Comparison of ENCODE assay signal across 35 cellular contexts in genomic region chr17:79218825-79219200, GRCh38.
"Had no signal": no experiment of that assay in that cellular context is flagged by ENCODE, and none has a peak within 500 bp of the region (broad histone marks: within the 10 kb centered on the region; RNA-seq: fewer than 3 reads in every experiment).

No MANE protein-coding gene starts in this region.

- H3K4me1 ChIP-seq: adrenal gland, Peyer's patch had no signal

- H3K27ac Mint-ChIP-seq: activated CD4-positive, alpha-beta T cell treated with anti-CD3 and anti-CD28 coated beads for 36 hours; activated CD4-positive, alpha-beta T cell treated with anti-CD3 and anti-CD28 coated beads, Interleukin-2, amount 10 ng/mL, durations not matched to agents 7 days and 5 days; activated naive CD4-positive, alpha-beta T cell treated with anti-CD3 and anti-CD28 coated beads for 36 hours; activated naive CD4-positive, alpha-beta T cell treated with anti-CD3 and anti-CD28 coated beads, Interleukin-2, amount 50 U/mL, for 72 hours; activated T-helper 1 cell treated with anti-CD3 and anti-CD28 coated beads, Interleukin-12 subunit alpha, Interleukin-12 subunit beta, Interleukin-2, Interleukin-4 antibody, amounts not matched to agents 30 ng/mL and 10 ng/mL and 1 ng/mL, durations not matched to agents 14 hours and 24 hours and 36 hours; T-helper 1 cell treated with Interleukin-12 subunit alpha and Interleukin-12 subunit beta and Interleukin-4 antibody, amounts not matched to agents 30 μg/mL and 1 μg/mL, for 36 hours; T-helper 2 cell treated with Interferon-gamma antibody and Interleukin-4, amounts not matched to agents 5 μg/mL and 100 μg/mL, for 36 hours; WTC11 had no signal

- DNase-seq: activated CD4-positive, alpha-beta T cell treated with anti-CD3 and anti-CD28 coated beads for 36 hours; activated CD4-positive, alpha-beta T cell treated with anti-CD3 and anti-CD28 coated beads, Interleukin-2, amount 10 ng/mL, durations not matched to agents 7 days and 5 days; activated CD4-positive, alpha-beta T cell treated with anti-CD3 and anti-CD28 coated beads, Interleukin-2, amount 50 U/mL, for 48 hours; activated CD8-positive, alpha-beta memory T cell treated with anti-CD3 and anti-CD28 coated beads, Interleukin-2, amount 50 U/mL, for 4 hours; activated gamma-delta T cell treated with Interleukin-2 at 50 U/mL for 16 hours; activated naive CD4-positive, alpha-beta T cell treated with anti-CD3 and anti-CD28 coated beads for 36 hours; activated T-cell treated with anti-CD3 and anti-CD28 coated beads for 4 hours; activated T-cell treated with anti-CD3 and anti-CD28 coated beads, Interleukin-2, amount 50 U/mL, for 4 hours; adrenal gland; caudate nucleus; cerebellar nuclear complex; MM.1S; NCI-H1092 treated with DMSO at 0.1 percent for 48 hours; NCI-H1417; NCI-H1694; NCI-H1930; NCI-H2081 treated with DMSO at 0.1 percent for 48 hours; NCI-H226; NCI-H446 treated with DMSO at 0.1 percent for 48 hours; NCI-H69; NK-92 treated with Interleukin-12 subunit alpha and Interleukin-12 subunit beta, amount 100 ng/mL, for 24 hours; PC-3; Peyer's patch; RPMI8226 had no signal

- H3K36me3 Mint-ChIP-seq: activated naive CD4-positive, alpha-beta T cell treated with anti-CD3 and anti-CD28 coated beads, Interleukin-2, amount 50 U/mL, for 72 hours; brain; WTC11 had no signal

- H3K4me2 ChIP-seq: KMS-11 had no signal

- H3K9me3 ChIP-seq: adrenal gland, Peyer's patch had no signal

- H3K9ac ChIP-seq: KMS-11 had no signal

- H3K4me3 Mint-ChIP-seq: activated CD4-positive, alpha-beta T cell treated with anti-CD3 and anti-CD28 coated beads for 36 hours; activated CD4-positive, alpha-beta T cell treated with anti-CD3 and anti-CD28 coated beads, Interleukin-2, amount 10 ng/mL, durations not matched to agents 7 days and 5 days; activated naive CD4-positive, alpha-beta T cell treated with anti-CD3 and anti-CD28 coated beads for 36 hours; activated T-cell treated with anti-CD3 and anti-CD28 coated beads, Interleukin-2, amount 50 U/mL, for 4 hours; activated T-helper 1 cell treated with anti-CD3 and anti-CD28 coated beads, Interleukin-12 subunit alpha, Interleukin-12 subunit beta, Interleukin-2, Interleukin-4 antibody, amounts not matched to agents 30 ng/mL and 10 ng/mL and 1 ng/mL, durations not matched to agents 14 hours and 24 hours and 36 hours; brain; T-helper 1 cell treated with Interleukin-12 subunit alpha and Interleukin-12 subunit beta and Interleukin-4 antibody, amounts not matched to agents 30 μg/mL and 1 μg/mL, for 36 hours; T-helper 2 cell treated with Interferon-gamma antibody and Interleukin-4, amounts not matched to agents 5 μg/mL and 100 μg/mL, for 36 hours; WTC11 had no signal

- ATAC-seq: activated CD4-positive, alpha-beta T cell treated with anti-CD3 and anti-CD28 coated beads for 36 hours; activated CD4-positive, CD25-positive, alpha-beta regulatory T cell treated with anti-CD3 and anti-CD28 coated beads, Interleukin-2, amount 50 U/mL, for 24 hours; activated naive CD4-positive, alpha-beta T cell treated with anti-CD3 and anti-CD28 coated beads, Interleukin-2, amount 50 U/mL, for 72 hours; activated T-cell treated with anti-CD3 and anti-CD28 coated beads, Interleukin-2, amount 50 U/mL, for 4 hours; PC-3 had no signal

- FAIRE-seq: astrocyte, bronchial epithelial cell, TTC549 had no signal

- H3K27ac ChIP-seq: adrenal gland, KMS-11, Peyer's patch had no signal

- H3K9me3 Mint-ChIP-seq: activated CD4-positive, alpha-beta T cell treated with anti-CD3 and anti-CD28 coated beads, Interleukin-2, amount 10 ng/mL, durations not matched to agents 7 days and 5 days; activated naive CD4-positive, alpha-beta T cell treated with anti-CD3 and anti-CD28 coated beads for 36 hours; activated naive CD4-positive, alpha-beta T cell treated with anti-CD3 and anti-CD28 coated beads, Interleukin-2, amount 50 U/mL, for 72 hours; activated T-cell treated with anti-CD3 and anti-CD28 coated beads, Interleukin-2, amount 50 U/mL, for 4 hours; activated T-helper 1 cell treated with anti-CD3 and anti-CD28 coated beads, Interleukin-12 subunit alpha, Interleukin-12 subunit beta, Interleukin-2, Interleukin-4 antibody, amounts not matched to agents 30 ng/mL and 10 ng/mL and 1 ng/mL, durations not matched to agents 14 hours and 24 hours and 36 hours; T-helper 1 cell treated with Interleukin-12 subunit alpha and Interleukin-12 subunit beta and Interleukin-4 antibody, amounts not matched to agents 30 μg/mL and 1 μg/mL, for 36 hours; T-helper 2 cell treated with Interferon-gamma antibody and Interleukin-4, amounts not matched to agents 5 μg/mL and 100 μg/mL, for 36 hours; WTC11 had no signal

- H3K36me3 ChIP-seq: adrenal gland, Peyer's patch had no signal

- H3K4me3 ChIP-seq: adrenal gland, Peyer's patch had no signal
